In genomic region chr1:156146006-156146748, GRCh38 we compare ENCODE assay signal across 8 cellular contexts. TPM values are rescaled to one million over a fixed set of nuclear protein-coding genes. Genes with fewer than 3 reads are reported as not detected.
DNase-seq lines count a peak whose midpoint lies in the region; ATAC-seq lines count a peak whose summit lies in the region.

No MANE protein-coding gene starts in this region.

- H3K27me3 Mint-ChIP-seq in T-cell = no peaks in the 10 kb centered on the region

- H3K9me3 Mint-ChIP-seq in T-cell = no peaks in the 10 kb centered on the region
- H3K9me3 Mint-ChIP-seq in stimulated activated effector memory CD8-positive, alpha-beta T cell treated with anti-CD3 and anti-CD28 coated beads, Interleukin-12 subunit alpha, Interleukin-12 subunit beta, amount 100 ng/mL, for 72 hours = no peaks in the 10 kb centered on the region

- POLR2A ChIA-PET in T-cell (lab: Charles Lee) = interaction anchor here (0.5 to 0.7 kb wide), 4 partner anchors 55 to 789 kb away, joined by 3 to 8 read pairs (median 4); no protein-coding TSS in a partner anchor

- peak overlapping the region; percentile 16 to 43 for H3K27ac Mint-ChIP-seq in T-cell
- peak overlapping the region; percentile 91 for H3K27ac Mint-ChIP-seq in stimulated activated effector memory CD8-positive, alpha-beta T cell treated with anti-CD3 and anti-CD28 coated beads, Interleukin-12 subunit alpha, Interleukin-12 subunit beta, amount 100 ng/mL, for 72 hours

- DNase-seq in AML-193 (lab: John Stamatoyannopoulos, UW) (peak; percentile 89 to 94), GM19238 (ENCODE audit: insufficient read length, low spot score) (peak; percentile 67), NCI-H187 treated with DMSO at 0.1 percent for 48 hours (lab: John Stamatoyannopoulos, UW) (peak; percentile 92), T-cell (peak in 15 of 34 experiments; percentile 25 to 48 (median 37)), cerebellar nuclear complex (lab: John Stamatoyannopoulos, UW) (peak; percentile 17 to 55), left kidney (ENCODE audit: low read depth, low spot score) (peak; percentile 92)
- DNase-seq in stimulated activated effector memory CD8-positive, alpha-beta T cell treated with anti-CD3 and anti-CD28 coated beads, Interleukin-12 subunit alpha, Interleukin-12 subunit beta, amount 100 ng/mL, for 72 hours (ENCODE audit: low spot score in 2 of 2) = peak in 1 of 2 donors; percentile 67

- H3K36me3 Mint-ChIP-seq in T-cell = no peaks in the 10 kb centered on the region
- peaks cover 32% of the 10 kb centered on the region for H3K36me3 Mint-ChIP-seq in stimulated activated effector memory CD8-positive, alpha-beta T cell treated with anti-CD3 and anti-CD28 coated beads, Interleukin-12 subunit alpha, Interleukin-12 subunit beta, amount 100 ng/mL, for 72 hours

- peaks cover 17 to 23% (median 23%) of the 10 kb centered on the region in 3 donors for H3K4me1 Mint-ChIP-seq in T-cell
- H3K4me1 Mint-ChIP-seq in stimulated activated effector memory CD8-positive, alpha-beta T cell treated with anti-CD3 and anti-CD28 coated beads, Interleukin-12 subunit alpha, Interleukin-12 subunit beta, amount 100 ng/mL, for 72 hours = peaks cover 53% of the 10 kb centered on the region

- CTCF ChIA-PET in T-cell (lab: Charles Lee) = interaction anchor here (0.6 to 2.8 kb wide), 8 partner anchors 48 to 173 kb away, joined by 3 to 31 read pairs (median 6); partner anchors contain the start of gene SLC25A44 (in 1 of the 2)

- ATAC-seq in T-cell (replicated peaks in 1 of 4) (peak; percentile 60 to 89 (median 88)), HG03280 (IDR thresholded peaks at IDR 0.05; ENCODE audit: unreplicated experiment) (no peak)
- peak; percentile 79 for ATAC-seq in stimulated activated effector memory CD8-positive, alpha-beta T cell treated with anti-CD3 and anti-CD28 coated beads, Interleukin-12 subunit alpha, Interleukin-12 subunit beta, amount 100 ng/mL, for 72 hours

- H3K4me3 Mint-ChIP-seq in T-cell = peak overlapping the region; percentile 46 to 58 (median 48)
- peak overlapping the region; percentile 68 for H3K4me3 Mint-ChIP-seq in stimulated activated effector memory CD8-positive, alpha-beta T cell treated with anti-CD3 and anti-CD28 coated beads, Interleukin-12 subunit alpha, Interleukin-12 subunit beta, amount 100 ng/mL, for 72 hours

RNA-seq across cellular contexts. Expression of gene SEMA4A, which starts 7.2 kb away (rescaled TPM):
- total RNA-seq in T-cell = 10 to 100 TPM in 1 of 5 donors, 1 to 10 TPM in 4; 1.5 to 12.0 (median 2.2) TPM

RNA-seq across cellular contexts. Expression of gene LMNA, which starts 31.7 kb away (rescaled TPM):
- 100 to 1,000 TPM in 2 of 5 donors, 10 to 100 TPM in 3; 40.3 to 970 (median 57.3) TPM for total RNA-seq in T-cell

RNA-seq across cellular contexts. Expression of gene SLC25A44, which starts 47.7 kb away (rescaled TPM):
- total RNA-seq in T-cell = 10 to 100 TPM; 16.8 to 24.5 (median 21.4) TPM
